ENCODE assay signal across 23 cellular contexts in genomic region chr3:184783309-184783708, GRCh38. TPM values are rescaled to one million over a fixed set of nuclear protein-coding genes. Genes with fewer than 3 reads are reported as not detected.
DNase-seq lines count a peak whose midpoint lies in the region; ATAC-seq, FAIRE-seq and TF ChIP-seq lines count a peak whose summit lies in the region.
"Had no signal": no experiment of that assay in that cellular context is flagged by ENCODE, and none has a peak within 500 bp of the region (broad histone marks: within the 10 kb centered on the region; RNA-seq: fewer than 3 reads in every experiment).

No MANE protein-coding gene starts in this region.

- no peak for FAIRE-seq in H1 (lab: Jason Lieb, UNC)
- FAIRE-seq: GM18507, K562 had no signal

- peak overlapping the region; percentile 94 for H2BK120ac ChIP-seq in IMR-90 (ENCODE audit: low read depth, low read length)
- no peak overlapping the region for H2BK120ac ChIP-seq in H1 (replicated peaks; ENCODE audit: low read depth, low read length)

- ATAC-seq in IMR-90 (ENCODE audit: low read depth) (no peak), HG03342 (IDR thresholded peaks at IDR 0.05; ENCODE audit: unreplicated experiment) (no peak), HG03565 (IDR thresholded peaks at IDR 0.05; ENCODE audit: unreplicated experiment) (no peak)
- ATAC-seq: HCT116, K562 had no signal

- H3K27me3 ChIP-seq in IMR-90 (ENCODE audit: control insufficient read depth, insufficient read depth, low read length) (no peaks in the 10 kb centered on the region), H1 (replicated peaks in 1 of 4; ENCODE audit: control insufficient read depth in 3 of 4, extremely low read depth in 1 of 4, insufficient read depth in 3 of 4, low read length in 3 of 4) (no peaks in the 10 kb centered on the region; a peak in 2 of 7 replicates), MM.1S (replicated peaks; ENCODE audit: insufficient read depth, low read length) (peaks cover 31% of the 10 kb centered on the region)
- H3K27me3 ChIP-seq: Peyer's patch had no signal

- TF ChIP-seq RAD21 in IMR-90 (IDR thresholded peaks at IDR 0.05; ENCODE audit: low read length) (no peak), H1 (IDR thresholded peaks at IDR 0.05 in 1 of 2, conservative IDR thresholded peaks at IDR 0.05 in 1 of 2; ENCODE audit: low read depth in 2 of 2, low read length in 2 of 2) (no peak)

- H4K20me1 ChIP-seq in IMR-90 (ENCODE audit: insufficient read depth, low read length), result no peaks in the 10 kb centered on the region
- no peaks in the 10 kb centered on the region for H4K20me1 ChIP-seq in H1 (replicated peaks in 1 of 2; ENCODE audit: control insufficient read depth in 1 of 2, insufficient read depth in 2 of 2, low read length in 2 of 2)
- H4K20me1 ChIP-seq in MM.1S (ENCODE audit: insufficient read depth, low read length), result no peaks in the 10 kb centered on the region

- H3K4me3 Mint-ChIP-seq in osteocyte (ENCODE audit: unreplicated experiment), result no peak overlapping the region
- H3K4me3 Mint-ChIP-seq: CD4-positive, alpha-beta memory T cell had no signal

- H3K27me3 Mint-ChIP-seq in osteocyte (ENCODE audit: unreplicated experiment), result peaks cover 19% of the 10 kb centered on the region

- H2AK9ac ChIP-seq in IMR-90 (replicated peaks; ENCODE audit: low read depth, low read length, poor library complexity), result peak overlapping the region; percentile 6

- DNase-seq in EH (ENCODE audit: low read depth) (peak; percentile 71), IMR-90 (peak; percentile 38), H1 (ENCODE audit: low read depth in 1 of 2, low spot score in 2 of 2) (no peak), osteocyte (ENCODE audit: extremely low spot score, unreplicated experiment) (no peak), NCI-H2196 (lab: John Stamatoyannopoulos, UW; ENCODE audit: unreplicated experiment) (no peak), MM.1S (no peak)
- DNase-seq: Caco-2; CD4-positive, alpha-beta memory T cell; DMS 273 treated with DMSO at 0.1 percent for 48 hours; DND-41; GDM1; GOT3; NCI-H1105; NCI-H2081; NCI-H2171 treated with DMSO at 0.1 percent for 48 hours; NCI-H446; NCI-H526; Peyer's patch had no signal

- in situ Hi-C loops in IMR-90 (cut with MboI; ENCODE audit: low sequenced_read_pairs), result no loop called here

- dilution Hi-C loops in IMR-90 (cut with HindIII; ENCODE audit: low sequenced_read_pairs, unreplicated experiment), result no loop called here

- no peak overlapping the region for H3K4me3 ChIP-seq in IMR-90 (ENCODE audit: insufficient read depth, low read depth, low read length)
- no peak overlapping the region for H3K4me3 ChIP-seq in H1 (ENCODE audit: extremely low read depth in 1 of 4, insufficient read depth in 2 of 4, low read depth in 3 of 4, low read length in 4 of 4)
- no peak overlapping the region for H3K4me3 ChIP-seq in MM.1S (ENCODE audit: low read length)
- H3K4me3 ChIP-seq: K562, Peyer's patch had no signal

- H3K27ac ChIP-seq in IMR-90 (ENCODE audit: insufficient read depth, low read length) (no peak overlapping the region), H1 (ENCODE audit: low read depth, low read length) (no peak overlapping the region), MM.1S (ENCODE audit: low read length) (no peak overlapping the region)
- H3K27ac ChIP-seq: Peyer's patch had no signal

- H3K9ac ChIP-seq in IMR-90 (ENCODE audit: low read depth, low read length) (no peak overlapping the region), H1 (replicated peaks in 1 of 4; ENCODE audit: extremely low read depth in 1 of 4, low read depth in 3 of 4, low read length in 3 of 4) (no peak overlapping the region), MM.1S (ENCODE audit: low read length) (no peak overlapping the region)

- H3K4me2 ChIP-seq in IMR-90 (ENCODE audit: low read depth, low read length) (no peak overlapping the region), H1 (ENCODE audit: insufficient read depth in 1 of 2, low read depth in 2 of 2, low read length in 2 of 2) (no peak overlapping the region), MM.1S (ENCODE audit: low read depth, low read length) (no peak overlapping the region)

- CTCF ChIA-PET in IMR-90 (lab: Yijun Ruan, JAX), result interaction anchor here (1.0 kb wide), 1 partner anchor 222 kb away, joined by 6 read pairs; the partner anchor contains the start of gene EPHB3
- CTCF ChIA-PET in H1 (lab: Charles Lee; ENCODE audit: partially characterized antibody), result interaction anchor here (0.6 to 2.4 kb wide), 5 partner anchors 11 to 222 kb away, joined by 3 to 16 read pairs (median 3); partner anchors contain the start of gene EPHB3

- H3K23ac ChIP-seq in IMR-90 (ENCODE audit: low read depth, low read length), result peak overlapping the region; percentile 83; the same call in 1 of the 2 replicates
- H3K23ac ChIP-seq in H1 (ENCODE audit: insufficient read length), result no peak overlapping the region

- no TSS peak for BruUV-seq in IMR-90 (replicated peaks; lab: Mats Ljungman, UMichigan)

- peaks cover 19% of the 10 kb centered on the region for H3K4me1 ChIP-seq in IMR-90 (ENCODE audit: control insufficient read depth, insufficient read depth, low read length)
- peaks cover 0 to 3% (median 2%) of the 10 kb centered on the region in 4 experiments; a peak in 1 of 7 replicates for H3K4me1 ChIP-seq in H1 (replicated peaks in 1 of 4; ENCODE audit: control insufficient read depth in 3 of 4, insufficient read depth in 4 of 4, low read length in 3 of 4)
- peaks cover 14% of the 10 kb centered on the region for H3K4me1 ChIP-seq in MM.1S (ENCODE audit: low read length)
- H3K4me1 ChIP-seq: Caco-2 had no signal

- TF ChIP-seq CTCF in IMR-90 (conservative IDR thresholded peaks at IDR 0.05; ENCODE audit: low read depth, low read length) (no peak), H1 (IDR thresholded peaks at IDR 0.05; ENCODE audit: control extremely low read depth in 1 of 3, insufficient read depth in 1 of 3, low read depth in 1 of 3, low read length in 3 of 3) (no peak), osteocyte (IDR thresholded peaks at IDR 0.05) (no peak), MM.1S (IDR thresholded peaks at IDR 0.05; ENCODE audit: low read length) (no peak)

- no peaks in the 10 kb centered on the region for H3K9me3 ChIP-seq in IMR-90 (ENCODE audit: control insufficient read depth, insufficient read depth, low read length)
- no peaks in the 10 kb centered on the region for H3K9me3 ChIP-seq in H1 (ENCODE audit: insufficient read depth in 2 of 2, low read depth in 1 of 2, low read length in 1 of 2)
- H3K9me3 ChIP-seq in MM.1S (replicated peaks; ENCODE audit: insufficient read depth, low read length), result no peaks in the 10 kb centered on the region
- H3K9me3 ChIP-seq: Caco-2, Peyer's patch had no signal

- no peaks in the 10 kb centered on the region for H3K9me3 Mint-ChIP-seq in osteocyte (ENCODE audit: unreplicated experiment)
- H3K9me3 Mint-ChIP-seq: CD4-positive, alpha-beta memory T cell had no signal

- no peak overlapping the region for H2BK12ac ChIP-seq in H1 (ENCODE audit: low read depth, low read length)

- 0 out of 2 replicates have a peak overlapping the region, but pooled peaks have one; percentile 5 for H4K5ac ChIP-seq in IMR-90 (ENCODE audit: low read depth, low read length)
- no peak overlapping the region for H4K5ac ChIP-seq in H1 (ENCODE audit: insufficient read length, low read depth, low read length)

- H3K14ac ChIP-seq in IMR-90 (replicated peaks; ENCODE audit: low read depth, low read length) (peak overlapping the region; percentile 41; the same call in 1 of the 2 replicates), H1 (ENCODE audit: insufficient read length) (no peak overlapping the region)

- H2BK5ac ChIP-seq in IMR-90 (ENCODE audit: low read depth, low read length, poor library complexity, severe bottlenecking), result peak overlapping the region; percentile 15
- 0 out of 2 replicates have a peak overlapping the region, but pooled peaks have one; percentile 18 for H2BK5ac ChIP-seq in H1 (ENCODE audit: low read depth, low read length)

- H3K9me2 ChIP-seq in MM.1S (replicated peaks; ENCODE audit: insufficient read depth, low read length), result no peaks in the 10 kb centered on the region

- no peak for TF ChIP-seq POLR2A in IMR-90 (IDR thresholded peaks at IDR 0.05; ENCODE audit: low read depth, low read length)
- no peak for TF ChIP-seq POLR2A in H1 (IDR thresholded peaks at IDR 0.05; ENCODE audit: control extremely low read depth in 1 of 2, low read depth in 2 of 2, low read length in 2 of 2)

- H3K4me1 Mint-ChIP-seq in osteocyte (ENCODE audit: unreplicated experiment), result peaks cover 18% of the 10 kb centered on the region

- intact Hi-C loops in IMR-90 (cut with micrococcal nuclease), result no loop called here

- H3K79me1 ChIP-seq in IMR-90 (ENCODE audit: low read depth in 1 of 2, low read length in 2 of 2), result no peaks in the 10 kb centered on the region
- no peaks in the 10 kb centered on the region for H3K79me1 ChIP-seq in H1 (ENCODE audit: low read depth, low read length)

- H3K4ac ChIP-seq in IMR-90 (ENCODE audit: low read depth, low read length), result peak overlapping the region; percentile 93
- no peak overlapping the region for H3K4ac ChIP-seq in H1 (replicated peaks; ENCODE audit: insufficient read length, low read depth, low read length)

- POLR2A ChIA-PET in IMR-90 (lab: Charles Lee; ENCODE audit: unreplicated experiment), result no interaction called here
- POLR2A ChIA-PET in H1 (lab: Charles Lee; ENCODE audit: partially characterized antibody), result no interaction called here

- no peaks in the 10 kb centered on the region for H3F3A ChIP-seq in MM.1S (ENCODE audit: insufficient read depth, low read length)

- 96% methylated on average over 5 of the region's 7 CpGs; no CpG with 5 or more reads in 1 of the 2 experiments for WGBS in IMR-90 (ENCODE audit: extremely low coverage in 2 of 2, insufficient read length in 1 of 2), 2 experiments
- WGBS in H1 (ENCODE audit: extremely low coverage in 1 of 2, insufficient coverage in 1 of 2, insufficient read length in 1 of 2, insufficient replicate concordance in 2 of 2, low coverage in 1 of 2, low lambda C conversion rate in 2 of 2, missing lambda C conversion rate in 1 of 2), 2 experiments, result 94% methylated on average over 7 of the region's 7 CpGs; no CpG with 5 or more reads in 1 of the 2 experiments

- peak overlapping the region; percentile 13; the same call in 1 of the 2 replicates for H3K18ac ChIP-seq in IMR-90 (ENCODE audit: low read depth, low read length)
- no peak overlapping the region for H3K18ac ChIP-seq in H1 (ENCODE audit: extremely low read depth, low read length)

- H2BK15ac ChIP-seq in IMR-90 (ENCODE audit: low read depth, low read length) (peak overlapping the region; percentile 36; the same call in 1 of the 3 replicates), H1 (ENCODE audit: low read length) (no peak overlapping the region)

- H3K56ac ChIP-seq in IMR-90 (ENCODE audit: extremely low read depth, insufficient read depth, low read length) (no peak overlapping the region), H1 (replicated peaks; ENCODE audit: insufficient read length, low read depth, low read length) (no peak overlapping the region)

- no peaks in the 10 kb centered on the region for H3K79me2 ChIP-seq in H1 (ENCODE audit: control insufficient read depth in 1 of 2, insufficient read depth in 2 of 2, low read length in 2 of 2)
- H3K79me2 ChIP-seq in MM.1S (ENCODE audit: low read length), result no peaks in the 10 kb centered on the region

- peak overlapping the region; percentile 49 for H3K27ac Mint-ChIP-seq in osteocyte (ENCODE audit: unreplicated experiment)

- peaks cover 25% of the 10 kb centered on the region for H3K9me1 ChIP-seq in IMR-90 (ENCODE audit: insufficient read depth, low read length)

- no peak for TF ChIP-seq EP300 in H1 (IDR thresholded peaks at IDR 0.05; ENCODE audit: borderline replicate concordance in 1 of 2, low read depth in 2 of 2, low read length in 2 of 2)

- peak overlapping the region in 1 of 2 experiments; percentile 72; a peak in 2 of 4 replicates for H4K8ac ChIP-seq in IMR-90 (ENCODE audit: low read depth in 2 of 2, low read length in 2 of 2)
- H4K8ac ChIP-seq in H1 (ENCODE audit: extremely low read depth, insufficient read depth, low read length), result no peak overlapping the region

- no peaks in the 10 kb centered on the region for H3K36me3 Mint-ChIP-seq in osteocyte (ENCODE audit: unreplicated experiment)
- H3K36me3 Mint-ChIP-seq: CD4-positive, alpha-beta memory T cell had no signal

- H2AFZ ChIP-seq in IMR-90 (replicated peaks; ENCODE audit: low read length, poor library complexity), result peak overlapping the region; percentile 80
- no peak overlapping the region for H2AFZ ChIP-seq in H1 (ENCODE audit: low read length)
- no peak overlapping the region for H2AFZ ChIP-seq in MM.1S (ENCODE audit: low read length)

- H4K91ac ChIP-seq in IMR-90 (ENCODE audit: insufficient read depth, low read depth, low read length) (peak overlapping the region; percentile 80), H1 (replicated peaks; ENCODE audit: insufficient read length, low read length) (no peak overlapping the region)

- H2BK20ac ChIP-seq in IMR-90 (ENCODE audit: low read depth, low read length), result peak overlapping the region; percentile 85
- H2BK20ac ChIP-seq in H1 (ENCODE audit: low read length), result no peak overlapping the region

- H3K36me3 ChIP-seq in IMR-90 (ENCODE audit: control insufficient read depth, insufficient read depth, low read length) (no peaks in the 10 kb centered on the region), H1 (ENCODE audit: control insufficient read depth in 2 of 4, insufficient read depth in 4 of 4, low read length in 3 of 4) (no peaks in the 10 kb centered on the region), MM.1S (replicated peaks; ENCODE audit: insufficient read depth, low read length) (no peaks in the 10 kb centered on the region)
- H3K36me3 ChIP-seq: Peyer's patch had no signal

- peak overlapping the region; percentile 94 for H2AK5ac ChIP-seq in IMR-90 (ENCODE audit: low read depth, low read length)
- no peak overlapping the region; the same call in 1 of the 2 replicates for H2AK5ac ChIP-seq in H1 (ENCODE audit: low read depth, low read length)

- no peaks in the 10 kb centered on the region for H3K23me2 ChIP-seq in H1 (ENCODE audit: low read depth, low read length)

RNA-seq across cellular contexts. Expression of gene VPS8, which starts 28.7 kb away (rescaled TPM):
- total RNA-seq in IMR-90 (2012; rRNA removed) (52.5 and 56.1 TPM in 2 replicates), osteocyte (53.5 and 58.2 TPM in 2 replicates)
- polyA plus RNA-seq in IMR-90 (2012; rRNA removed) (13.1 and 14.0 TPM in 2 replicates), H1 (2011; rRNA removed) (11.6 and 13.0 TPM in 2 replicates)
- 1.9 and 3.2 TPM in 2 replicates for polyA plus RNA-seq in IMR-90 (2012; cell fraction: cytosol; rRNA removed)
- polyA plus RNA-seq in IMR-90 (2012; cell fraction: nucleus; rRNA removed; ENCODE audit: low replicate concordance), result 11.9 and 55.8 TPM in 2 replicates
- 38.0 and 41.0 TPM in 2 replicates for total RNA-seq in H1 (2021; fragmentation: NEBNext Ultra II Directional; extraction: Animal tissue kit (Norgen Biotek cat#: 25700))
- polyA plus RNA-seq in H1 (2011; cell fraction: cytosol; rRNA removed), result 17.5 TPM
- 13.0 TPM for polyA plus RNA-seq in H1 (2011; cell fraction: nucleus; rRNA removed)
- 13.6 to 18.2 TPM (median 16.1 TPM) in 4 replicates for polyA plus RNA-seq in H1 (2012, experiment 1 of 2)
- polyA plus RNA-seq in H1 (2012, experiment 2 of 2), result 1.2 TPM
- polyA plus RNA-seq in H1 (2013, experiment 1 of 2), result 11.4 TPM
- polyA plus RNA-seq in H1 (2013, experiment 2 of 2), result 11.6 TPM
- 52.1 and 77.3 TPM in 2 replicates for polyA minus RNA-seq in H1 (2011; rRNA and poly(A)+ RNA removed)
- 21.4 TPM for polyA minus RNA-seq in H1 (2011; cell fraction: cytosol; rRNA and poly(A)+ RNA removed)
- 144 TPM for polyA minus RNA-seq in H1 (2011; cell fraction: nucleus; rRNA and poly(A)+ RNA removed)

Comparison
In these comparisons a context has a peak if more than half of its experiments do, and no peak if none do; other contexts are left out.
1. DNase-seq: peak in EH (single experiment) and IMR-90 (single experiment); none in H1 (0 of 2), osteocyte (single experiment), NCI-H2196 (single experiment) and MM.1S (single experiment).